18 cellular contexts compared by ENCODE assay signal in the genomic region with DNA sequence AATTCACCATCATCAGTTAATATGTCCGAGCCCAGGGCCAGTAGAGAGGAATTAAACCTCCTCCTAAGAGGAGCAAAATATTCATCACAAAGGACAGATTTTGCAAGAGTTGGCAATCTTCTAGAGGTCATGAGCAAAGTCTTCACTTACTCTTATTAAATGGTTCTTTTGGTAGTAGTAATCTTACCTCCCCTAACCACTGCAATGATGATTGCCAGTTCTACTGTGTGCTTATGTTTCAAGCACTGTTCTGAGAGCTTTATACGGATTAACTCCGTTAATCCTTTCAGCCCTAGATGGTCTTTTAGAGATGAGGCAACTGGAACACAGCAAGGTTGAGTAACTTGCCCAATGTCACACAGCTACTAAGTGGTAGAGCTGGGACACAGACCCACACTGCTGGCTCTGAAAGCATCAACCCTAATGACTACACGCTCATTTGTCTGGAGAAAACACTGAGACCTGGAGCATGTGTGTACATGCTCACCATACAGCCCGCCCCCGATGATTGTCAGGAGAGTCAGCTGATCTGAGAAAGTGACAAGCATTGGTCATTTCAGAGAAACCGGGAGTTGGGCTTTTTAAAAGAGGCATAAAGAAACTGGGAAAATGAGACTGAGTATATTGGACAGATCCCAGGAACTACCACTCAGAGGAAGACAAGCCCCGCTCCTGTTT.
A peak's percentile ranks its signal among the peaks of the same experiment; 100 is the strongest.
DNase-seq lines count a peak whose midpoint lies in the region; ATAC-seq, FAIRE-seq and TF ChIP-seq lines count a peak whose summit lies in the region.
"Had no signal": no experiment of that assay in that cellular context is flagged by ENCODE, and none has a peak within 500 bp of the region (broad histone marks: within the 10 kb centered on the region; RNA-seq: fewer than 3 reads in every experiment).

No MANE protein-coding gene starts in this region.

- no peak for FAIRE-seq in HepG2 (lab: Jason Lieb, UNC)
- FAIRE-seq in astrocyte (lab: Jason Lieb, UNC), result no peak

- peaks cover 2% of the 10 kb centered on the region for H3K9me3 Mint-ChIP-seq in astrocyte (ENCODE audit: unreplicated experiment)
- H3K9me3 Mint-ChIP-seq: activated B cell treated with CpG ODN at 0.5 μM for 24 hours; stimulated activated naive CD8-positive, alpha-beta T cell treated with anti-CD3 and anti-CD28 coated beads, Interleukin-15, Interleukin-2, amounts not matched to agents 100 ng/mL and 50 ng/mL, for 24 hours; T-helper 1 cell treated with Interleukin-12 subunit alpha and Interleukin-12 subunit beta and Interleukin-4 antibody, amounts not matched to agents 30 μg/mL and 1 μg/mL, for 36 hours had no signal

- no peak overlapping the region for H3K4me3 ChIP-seq in HepG2 (replicated peaks in 1 of 3; ENCODE audit: insufficient read depth in 1 of 3, low read depth in 2 of 3, low read length in 3 of 3)
- H3K4me3 ChIP-seq in right lobe of liver, result no peak overlapping the region
- no peak overlapping the region for H3K4me3 ChIP-seq in astrocyte (ENCODE audit: insufficient read depth, low read depth, low read length)
- H3K4me3 ChIP-seq in foreskin fibroblast (ENCODE audit: low read depth in 1 of 2, low read length in 2 of 2), result no peak overlapping the region
- H3K4me3 ChIP-seq in aorta (ENCODE audit: low read length in 2 of 2), result no peak overlapping the region
- H3K4me3 ChIP-seq: coronary artery, vagina had no signal

- CTCF ChIA-PET in HepG2 (lab: Yijun Ruan, JAX; ENCODE audit: low intra/inter-chr PET ratio, low total read pairs), result no interaction called here

- WGBS in HepG2 (ENCODE audit: low lambda C conversion rate), result 92% methylated on average over 8 of the region's 8 CpGs
- 100% methylated on average over 5 of the region's 8 CpGs for WGBS in right lobe of liver (ENCODE audit: insufficient coverage, low coverage, low lambda C conversion rate, missing lambda C conversion rate)
- 91 to 92% methylated on average over 8 of the region's 8 CpGs for WGBS in aorta, 2 donors

- H3K27me3 ChIP-seq in HepG2 (ENCODE audit: control insufficient read depth in 1 of 2, insufficient read depth in 2 of 2, low read length in 2 of 2) (no peaks in the 10 kb centered on the region), right lobe of liver (no peaks in the 10 kb centered on the region), astrocyte (ENCODE audit: insufficient read depth, low read length) (no peaks in the 10 kb centered on the region), aorta (ENCODE audit: control insufficient read depth in 1 of 2, insufficient read depth in 2 of 2, low read length in 1 of 2) (no peaks in the 10 kb centered on the region)
- H3K27me3 ChIP-seq: vagina had no signal

- POLR2A ChIA-PET in HepG2 (lab: Yijun Ruan, JAX), result no interaction called here

- H3K4me1 Mint-ChIP-seq in astrocyte (ENCODE audit: low read depth, unreplicated experiment), result peaks cover 4% of the 10 kb centered on the region

- no peak overlapping the region for H3K4me3 Mint-ChIP-seq in astrocyte (ENCODE audit: unreplicated experiment)
- H3K4me3 Mint-ChIP-seq: activated B cell treated with CpG ODN at 0.5 μM for 24 hours; stimulated activated naive CD8-positive, alpha-beta T cell treated with anti-CD3 and anti-CD28 coated beads, Interleukin-15, Interleukin-2, amounts not matched to agents 100 ng/mL and 50 ng/mL, for 24 hours; T-helper 1 cell treated with Interleukin-12 subunit alpha and Interleukin-12 subunit beta and Interleukin-4 antibody, amounts not matched to agents 30 μg/mL and 1 μg/mL, for 36 hours had no signal

- BruUV-seq in HepG2 (replicated peaks; lab: Mats Ljungman, UMichigan), result no TSS peak

- H3K79me2 ChIP-seq in HepG2 (ENCODE audit: insufficient read depth, low read length), result no peaks in the 10 kb centered on the region
- no peaks in the 10 kb centered on the region for H3K79me2 ChIP-seq in astrocyte (ENCODE audit: insufficient read depth, low read length)

- H3K27ac Mint-ChIP-seq in astrocyte (ENCODE audit: unreplicated experiment), result no peak overlapping the region
- H3K27ac Mint-ChIP-seq: activated B cell treated with CpG ODN at 0.5 μM for 24 hours; stimulated activated naive CD8-positive, alpha-beta T cell treated with anti-CD3 and anti-CD28 coated beads, Interleukin-15, Interleukin-2, amounts not matched to agents 100 ng/mL and 50 ng/mL, for 24 hours; T-helper 1 cell treated with Interleukin-12 subunit alpha and Interleukin-12 subunit beta and Interleukin-4 antibody, amounts not matched to agents 30 μg/mL and 1 μg/mL, for 36 hours had no signal

- H3K9me3 ChIP-seq in HepG2 (ENCODE audit: low read length), result no peaks in the 10 kb centered on the region
- no peaks in the 10 kb centered on the region for H3K9me3 ChIP-seq in right lobe of liver
- H3K9me3 ChIP-seq in astrocyte (ENCODE audit: insufficient read depth, low read depth, low read length), result no peaks in the 10 kb centered on the region
- H3K9me3 ChIP-seq in aorta (ENCODE audit: control insufficient read depth, low read length), result no peaks in the 10 kb centered on the region
- H3K9me3 ChIP-seq: vagina had no signal

- H3K36me3 Mint-ChIP-seq in astrocyte (ENCODE audit: low read depth, unreplicated experiment), result peaks cover 2% of the 10 kb centered on the region

- in situ Hi-C loops in HepG2 (cut with HindIII; ENCODE audit: extremely low pct_ligation_motif_present, low pct_unique_long_range_greater_than_20kb), result no loop called here

- H3K9ac ChIP-seq in HepG2 (ENCODE audit: insufficient read depth, low read depth, low read length) (no peak overlapping the region), astrocyte (ENCODE audit: low read length) (no peak overlapping the region)

- no peak for DNase-seq in HepG2 (ENCODE audit: low spot score)
- DNase-seq in right lobe of liver, result no peak
- DNase-seq in astrocyte (ENCODE audit: low read depth), result peak; percentile 71
- peak; percentile 16 to 28 for DNase-seq in foreskin fibroblast
- DNase-seq in aorta, result no peak
- DNase-seq in activated gamma-delta T cell treated with Interleukin-2 at 50 U/mL for 16 hours, result no peak
- no peak for DNase-seq in substantia nigra (lab: John Stamatoyannopoulos, UW)
- no peak for DNase-seq in HPDE6-E6E7 (ENCODE audit: extremely low spot score)
- DNase-seq: activated B cell treated with CpG ODN at 0.5 μM for 24 hours, amygdala, hypothalamus, Karpas-422, NCI-H226, retina had no signal

- H3K36me3 ChIP-seq in HepG2 (replicated peaks in 1 of 2; ENCODE audit: control insufficient read depth in 1 of 2, insufficient read depth in 2 of 2, low read length in 2 of 2) (no peaks in the 10 kb centered on the region), right lobe of liver (no peaks in the 10 kb centered on the region), astrocyte (ENCODE audit: insufficient read depth, low read length) (no peaks in the 10 kb centered on the region), aorta (ENCODE audit: control insufficient read depth in 1 of 2, insufficient read depth in 2 of 2, low read length in 1 of 2) (no peaks in the 10 kb centered on the region)
- H3K36me3 ChIP-seq: vagina had no signal

- no peak for TF ChIP-seq RAD21 in HepG2 (CRISPR knock-in tag; IDR thresholded peaks at IDR 0.05)

- H3K4me2 ChIP-seq in HepG2 (ENCODE audit: low read depth, low read length) (no peak overlapping the region), astrocyte (ENCODE audit: low read length) (no peak overlapping the region)

- H3K4me1 ChIP-seq in HepG2 (ENCODE audit: insufficient read depth, low read length) (peaks cover 20% of the 10 kb centered on the region), right lobe of liver (no peaks in the 10 kb centered on the region), astrocyte (ENCODE audit: insufficient read depth, low read length) (peaks cover 7% of the 10 kb centered on the region), aorta (ENCODE audit: control insufficient read depth in 1 of 2, insufficient read depth in 2 of 2, low read length in 2 of 2) (no peaks in the 10 kb centered on the region)
- H3K4me1 ChIP-seq: vagina had no signal

- H3K27me3 Mint-ChIP-seq in astrocyte (ENCODE audit: low read depth, unreplicated experiment), result no peaks in the 10 kb centered on the region
- H3K27me3 Mint-ChIP-seq: activated B cell treated with CpG ODN at 0.5 μM for 24 hours; stimulated activated naive CD8-positive, alpha-beta T cell treated with anti-CD3 and anti-CD28 coated beads, Interleukin-15, Interleukin-2, amounts not matched to agents 100 ng/mL and 50 ng/mL, for 24 hours had no signal

- TF ChIP-seq EP300 in HepG2 (IDR thresholded peaks at IDR 0.05; ENCODE audit: low read depth in 2 of 2, low read length in 2 of 2), result no peak
- no peak for TF ChIP-seq EP300 in HepG2 (CRISPR knock-in tag; IDR thresholded peaks at IDR 0.05; ENCODE audit: borderline replicate concordance)

- H4K20me1 ChIP-seq in HepG2 (ENCODE audit: insufficient read depth, low read length) (no peaks in the 10 kb centered on the region), astrocyte (ENCODE audit: insufficient read depth, low read length) (no peaks in the 10 kb centered on the region)

- H3K27ac ChIP-seq in HepG2 (ENCODE audit: extremely low read length, insufficient read depth, low read length) (no peak overlapping the region), right lobe of liver (no peak overlapping the region), astrocyte (ENCODE audit: low read depth, low read length) (no peak overlapping the region), aorta (ENCODE audit: low read depth in 1 of 2, low read length in 2 of 2) (no peak overlapping the region), substantia nigra (ENCODE audit: low read depth, low read length, poor library complexity, severe bottlenecking) (no peak overlapping the region)
- H3K27ac ChIP-seq: coronary artery, vagina had no signal

- no peak overlapping the region for H2AFZ ChIP-seq in HepG2 (ENCODE audit: low read length)
- H2AFZ ChIP-seq in astrocyte (ENCODE audit: low read depth, low read length), result no peak overlapping the region

- TF ChIP-seq CTCF in HepG2 (CRISPR knock-in tag; IDR thresholded peaks at IDR 0.05) (no peak), right lobe of liver (IDR thresholded peaks at IDR 0.05) (no peak), astrocyte (IDR thresholded peaks at IDR 0.05; ENCODE audit: insufficient read depth, low read depth, low read length) (no peak), foreskin fibroblast (IDR thresholded peaks at IDR 0.05; ENCODE audit: low read depth, low read length) (no peak)

- TF ChIP-seq POLR2A in HepG2 (IDR thresholded peaks at IDR 0.05; ENCODE audit: insufficient read depth in 1 of 2, low read depth in 2 of 2, low read length in 2 of 2) (no peak), right lobe of liver (IDR thresholded peaks at IDR 0.05) (no peak)

- ATAC-seq in HepG2 (no peak), right lobe of liver (no peak), aorta (ENCODE audit: low FRiP score) (peak; percentile 66)

- intact Hi-C loops in HepG2 (cut with micrococcal nuclease; ENCODE audit: unreplicated experiment), result loop anchor here (2.0 kb wide), 1 partner anchor 18 kb away; no protein-coding TSS in a partner anchor
- intact Hi-C loops in right lobe of liver (cut with DNase I), result no loop called here
- intact Hi-C loops in aorta (cut with DNase I), result no loop called here

TF ChIP-seq in HepG2, 621 proteins besides CTCF, POLR2A, EP300 and RAD21 (continues in another document):
- TF ChIP-seq ZNF746 (CRISPR knock-in tag; IDR thresholded peaks at IDR 0.05), result no peak

Comparison
In these comparisons a context has a peak if more than half of its experiments do, and no peak if none do; other contexts are left out.
1. DNase-seq: peak in astrocyte (single experiment) and foreskin fibroblast (2 of 2); none in HepG2 (single experiment), right lobe of liver (0 of 3), aorta (0 of 2), activated gamma-delta T cell treated with Interleukin-2 at 50 U/mL for 16 hours (single experiment), substantia nigra (0 of 49) and HPDE6-E6E7 (single experiment).